22 cellular contexts compared by ENCODE assay signal in genomic region chr18:57009836-57010235, GRCh38.
A peak's percentile ranks its signal among the peaks of the same experiment; 100 is the strongest.
DNase-seq lines count a peak whose midpoint lies in the region; ATAC-seq, FAIRE-seq and TF ChIP-seq lines count a peak whose summit lies in the region.
"Had no signal": no experiment of that assay in that cellular context is flagged by ENCODE, and none has a peak within 500 bp of the region (broad histone marks: within the 10 kb centered on the region; RNA-seq: fewer than 3 reads in every experiment).

No MANE protein-coding gene starts in this region.

- H3K27me3 ChIP-seq in H1 (replicated peaks in 1 of 4; ENCODE audit: control insufficient read depth in 3 of 4, extremely low read depth in 1 of 4, insufficient read depth in 3 of 4, low read length in 3 of 4) = no peaks in the 10 kb centered on the region

- POLR2A ChIA-PET in H1 (lab: Charles Lee; ENCODE audit: partially characterized antibody) = no interaction called here

- H3K18ac ChIP-seq in H1 (ENCODE audit: extremely low read depth, low read length) = no peak overlapping the region

- H3K9me3 ChIP-seq in H1 (ENCODE audit: insufficient read depth in 2 of 2, low read depth in 1 of 2, low read length in 1 of 2) = no peaks in the 10 kb centered on the region
- H3K9me3 ChIP-seq: A549, HAP-1 had no signal

- TF ChIP-seq CTCF in H1 (IDR thresholded peaks at IDR 0.05; ENCODE audit: control extremely low read depth in 1 of 3, insufficient read depth in 1 of 3, low read depth in 1 of 3, low read length in 3 of 3) = no peak

- H3K27ac ChIP-seq in H1 (ENCODE audit: low read depth, low read length) = no peak overlapping the region
- H3K27ac ChIP-seq: A549 had no signal

- no peak overlapping the region for H3K14ac ChIP-seq in H1 (ENCODE audit: insufficient read length)

- FAIRE-seq in H1 (lab: Jason Lieb, UNC) = no peak
- FAIRE-seq: A549, GM12891, GM18507, H54 had no signal

- H4K8ac ChIP-seq in H1 (ENCODE audit: extremely low read depth, insufficient read depth, low read length) = no peak overlapping the region

- H2AK5ac ChIP-seq in H1 (ENCODE audit: low read depth, low read length) = no peak overlapping the region

- 95% methylated on average over 4 of the region's 4 CpGs; no CpG with 5 or more reads in 1 of the 2 experiments for WGBS in H1 (ENCODE audit: extremely low coverage in 1 of 2, insufficient coverage in 1 of 2, insufficient read length in 1 of 2, insufficient replicate concordance in 2 of 2, low coverage in 1 of 2, low lambda C conversion rate in 2 of 2, missing lambda C conversion rate in 1 of 2), 2 experiments

- no peaks in the 10 kb centered on the region for H4K20me1 ChIP-seq in H1 (replicated peaks in 1 of 2; ENCODE audit: control insufficient read depth in 1 of 2, insufficient read depth in 2 of 2, low read length in 2 of 2)

- no peak overlapping the region for H3K56ac ChIP-seq in H1 (replicated peaks; ENCODE audit: insufficient read length, low read depth, low read length)

- H3K4ac ChIP-seq in H1 (replicated peaks; ENCODE audit: insufficient read length, low read depth, low read length) = no peak overlapping the region

- TF ChIP-seq RAD21 in H1 (IDR thresholded peaks at IDR 0.05 in 1 of 2, conservative IDR thresholded peaks at IDR 0.05 in 1 of 2; ENCODE audit: low read depth in 2 of 2, low read length in 2 of 2) = no peak

- no peak overlapping the region for H2BK15ac ChIP-seq in H1 (ENCODE audit: low read length)

- no peak overlapping the region for H2BK5ac ChIP-seq in H1 (ENCODE audit: low read depth, low read length)

- no peak overlapping the region for H2BK120ac ChIP-seq in H1 (replicated peaks; ENCODE audit: low read depth, low read length)

- peak; percentile 28 for DNase-seq in NCI-H69 (lab: John Stamatoyannopoulos, UW)
- DNase-seq in H1 (ENCODE audit: low read depth in 1 of 2, low spot score in 2 of 2) = no peak
- peak; percentile 43 for DNase-seq in myocyte (ENCODE audit: low read depth)
- DNase-seq in hippocampal formation (lab: John Stamatoyannopoulos, UW) = no peak
- DNase-seq in hypothalamus (lab: John Stamatoyannopoulos, UW) = no peak
- DNase-seq: 8988T; ACHN; C1 segment of cervical spinal cord; Calu3; CD4-positive, alpha-beta memory T cell; COR-L47; DMS53; DMS79 treated with DMSO at 0.1 percent for 48 hours; GF-D8; HFFc6 had no signal

- ATAC-seq in GM19395 (IDR thresholded peaks at IDR 0.05; ENCODE audit: unreplicated experiment) = no peak
- ATAC-seq: A549, GM23338 had no signal

- H3K4me2 ChIP-seq in H1 (ENCODE audit: insufficient read depth in 1 of 2, low read depth in 2 of 2, low read length in 2 of 2) = no peak overlapping the region
- H3K4me2 ChIP-seq: A549, GM23338 had no signal

- no peak overlapping the region for H3K4me3 ChIP-seq in H1 (ENCODE audit: extremely low read depth in 1 of 4, insufficient read depth in 2 of 4, low read depth in 3 of 4, low read length in 4 of 4)
- H3K4me3 ChIP-seq: A549, GM23338, HAP-1 had no signal

- no peaks in the 10 kb centered on the region for H3K4me1 ChIP-seq in H1 (replicated peaks in 1 of 4; ENCODE audit: control insufficient read depth in 3 of 4, insufficient read depth in 4 of 4, low read length in 3 of 4)
- H3K4me1 ChIP-seq: HAP-1 had no signal

- H2BK12ac ChIP-seq in H1 (ENCODE audit: low read depth, low read length) = peak overlapping the region; percentile 75

- TF ChIP-seq EP300 in H1 (IDR thresholded peaks at IDR 0.05; ENCODE audit: borderline replicate concordance in 1 of 2, low read depth in 2 of 2, low read length in 2 of 2) = no peak

- no peak overlapping the region for H2BK20ac ChIP-seq in H1 (ENCODE audit: low read length)

- no peak overlapping the region for H2AFZ ChIP-seq in H1 (ENCODE audit: low read length)
- H2AFZ ChIP-seq: GM23338 had no signal

- H3K23ac ChIP-seq in H1 (ENCODE audit: insufficient read length) = no peak overlapping the region

- H3K23me2 ChIP-seq in H1 (ENCODE audit: low read depth, low read length) = no peaks in the 10 kb centered on the region; the same call in 1 of the 2 replicates

- H4K91ac ChIP-seq in H1 (replicated peaks; ENCODE audit: insufficient read length, low read length) = no peak overlapping the region

- no peaks in the 10 kb centered on the region for H3K79me2 ChIP-seq in H1 (ENCODE audit: control insufficient read depth in 1 of 2, insufficient read depth in 2 of 2, low read length in 2 of 2)

- H3K9ac ChIP-seq in H1 (replicated peaks in 1 of 4; ENCODE audit: extremely low read depth in 1 of 4, low read depth in 3 of 4, low read length in 3 of 4) = no peak overlapping the region

- no peaks in the 10 kb centered on the region for H3K36me3 ChIP-seq in H1 (ENCODE audit: control insufficient read depth in 2 of 4, insufficient read depth in 4 of 4, low read length in 3 of 4)
- H3K36me3 ChIP-seq: HAP-1 had no signal

- CTCF ChIA-PET in H1 (lab: Charles Lee; ENCODE audit: partially characterized antibody) = interaction anchor here (1.2 kb wide), 1 partner anchor 436 kb away, joined by 3 read pairs; no protein-coding TSS in a partner anchor

- no peak for TF ChIP-seq POLR2A in H1 (IDR thresholded peaks at IDR 0.05; ENCODE audit: control extremely low read depth in 1 of 2, low read depth in 2 of 2, low read length in 2 of 2)

- H3K79me1 ChIP-seq in H1 (ENCODE audit: low read depth, low read length) = no peaks in the 10 kb centered on the region

- no peak overlapping the region for H4K5ac ChIP-seq in H1 (ENCODE audit: insufficient read length, low read depth, low read length)

TF ChIP-seq in H1, 55 proteins besides CTCF, POLR2A, EP300 and RAD21:
- TF ChIP-seq ASH2L (IDR thresholded peaks at IDR 0.05; ENCODE audit: low read length) = no peak
- no peak for TF ChIP-seq EGR1 (IDR thresholded peaks at IDR 0.05; ENCODE audit: borderline replicate concordance, low read depth, low read length)
TF ChIP-seq in H1: peak in this region for 0.

Comparison
In these comparisons a context has a peak if more than half of its experiments do, and no peak if none do; other contexts are left out.
1. DNase-seq: peak in NCI-H69 (single experiment) and myocyte (single experiment); none in H1 (0 of 2), hippocampal formation (0 of 2) and hypothalamus (0 of 51).